ENCODE assay signal across 8 cellular contexts in the genomic region with DNA sequence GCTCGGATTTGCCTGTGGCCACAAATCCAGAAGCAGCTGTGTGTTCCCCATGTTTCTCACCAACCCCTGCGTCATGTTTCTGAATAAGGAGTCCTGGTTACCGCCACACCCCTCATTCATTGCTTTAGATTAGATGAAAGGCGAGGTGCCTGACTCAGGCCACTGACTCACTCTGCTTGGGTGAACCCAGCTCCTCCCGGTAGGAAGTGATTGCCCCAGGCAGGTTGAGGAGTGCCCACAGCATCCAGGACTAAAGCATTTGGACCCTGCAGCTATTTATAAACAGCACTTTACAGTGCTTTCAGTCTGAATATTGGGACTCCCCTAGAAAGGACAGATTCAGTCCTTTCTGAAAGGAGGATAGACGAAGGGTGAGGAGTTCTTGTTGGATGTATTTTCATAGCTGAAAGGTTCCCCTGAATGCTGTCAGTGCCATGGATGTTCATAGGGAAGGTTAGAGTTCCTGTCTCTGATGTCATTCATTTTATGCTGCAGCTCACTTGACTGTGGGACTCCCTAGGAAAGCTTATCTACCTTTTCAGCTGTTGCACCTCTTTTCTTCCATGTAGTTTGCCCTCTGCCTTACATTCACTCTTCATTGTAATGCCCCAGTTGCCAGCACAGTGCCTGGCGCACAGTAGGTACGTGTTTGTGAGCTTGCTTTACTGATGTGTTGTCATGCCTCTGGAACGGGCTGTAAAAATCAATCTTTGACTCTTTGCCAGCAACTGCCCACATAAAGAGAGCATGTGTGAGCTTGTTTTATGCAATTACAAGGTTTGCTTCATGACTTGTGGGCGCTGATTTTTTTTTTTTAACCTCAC. TPM values are rescaled to one million over a fixed set of nuclear protein-coding genes. Genes with fewer than 3 reads are reported as not detected.
DNase-seq lines count a peak whose midpoint lies in the region; ATAC-seq and TF ChIP-seq lines count a peak whose summit lies in the region.

No MANE protein-coding gene starts in this region.

- H3K9me3 Mint-ChIP-seq in brain (peaks cover 0 to 2% (median 0%) of the 10 kb centered on the region in 5 experiments), nephron progenitor cell (no peaks in the 10 kb centered on the region)

- peaks cover 18% of the 10 kb centered on the region for H3K4me1 ChIP-seq in HAP-1
- peaks cover 50% of the 10 kb centered on the region for H3K4me1 ChIP-seq in SJSA1 (replicated peaks)

- no peaks in the 10 kb centered on the region for H3K36me3 ChIP-seq in HAP-1 (replicated peaks)
- H3K36me3 ChIP-seq in SJSA1 = no peaks in the 10 kb centered on the region

- peaks cover 13% of the 10 kb centered on the region for H3K36me3 Mint-ChIP-seq in brain
- no peaks in the 10 kb centered on the region for H3K36me3 Mint-ChIP-seq in nephron progenitor cell (ENCODE audit: low read depth)

- peak overlapping the region; percentile 33 for H3K27ac ChIP-seq in SJSA1

- ATAC-seq in GM19395 (IDR thresholded peaks at IDR 0.05; ENCODE audit: unreplicated experiment) = no peak

- no peak for TF ChIP-seq CTCF in brain (conservative IDR thresholded peaks at IDR 0.05)
- TF ChIP-seq CTCF in nephron progenitor cell (IDR thresholded peaks at IDR 0.05) = no peak

- H3K9me3 ChIP-seq in HAP-1 (no peaks in the 10 kb centered on the region), SJSA1 (replicated peaks) (no peaks in the 10 kb centered on the region)

- peak overlapping the region in 4 of 5 experiments; percentile 35 to 82 (median 66) for H3K27ac Mint-ChIP-seq in brain
- H3K27ac Mint-ChIP-seq in nephron progenitor cell = no peak overlapping the region

- H3K4me3 ChIP-seq in HAP-1 = no peak overlapping the region
- no peak overlapping the region for H3K4me3 ChIP-seq in SJSA1

- DNase-seq in HAP-1 (ENCODE audit: low spot score in 2 of 2) (peak; percentile 47 to 63), SJSA1 (ENCODE audit: low read depth in 1 of 2, low spot score in 2 of 2) (peak; percentile 83 to 94), myocyte (ENCODE audit: low read depth) (peak; percentile 99), GM19238 (ENCODE audit: insufficient read length, low spot score) (no peak), NCI-H2196 (lab: John Stamatoyannopoulos, UW; ENCODE audit: unreplicated experiment) (no peak), nephron progenitor cell (no peak)

- no peaks in the 10 kb centered on the region for H3K27me3 ChIP-seq in HAP-1 (ENCODE audit: low read depth)
- H3K27me3 ChIP-seq in SJSA1 (replicated peaks) = no peaks in the 10 kb centered on the region

- H3K27me3 Mint-ChIP-seq in brain (no peaks in the 10 kb centered on the region), nephron progenitor cell (ENCODE audit: low read depth, poor library complexity) (no peaks in the 10 kb centered on the region)

- H3K4me3 Mint-ChIP-seq in brain (peak overlapping the region in 1 of 5 experiments; percentile 60), nephron progenitor cell (no peak overlapping the region)

- in situ Hi-C loops in HAP-1 (cut with MboI; ENCODE audit: low sequenced_read_pairs) = no loop called here

- peaks cover 60% of the 10 kb centered on the region for H3K4me1 Mint-ChIP-seq in brain
- H3K4me1 Mint-ChIP-seq in nephron progenitor cell = peaks cover 35% of the 10 kb centered on the region

RNA-seq across cellular contexts. Expression of a gene that starts 14.9 kb away (rescaled TPM):
- total RNA-seq in SJSA1 (2014; rRNA removed; shearing (Covaris generic)) = 26.7 and 32.9 TPM in 2 replicates
- 7.3 TPM for polyA plus RNA-seq in brain (ENCODE audit: insufficient read depth, low read depth, low replicate concordance)
- 650 and 854 TPM in 2 replicates for total RNA-seq in myocyte
- 261 TPM for polyA plus RNA-seq in myocyte (2012)

Comparison
In these comparisons a context has a peak if more than half of its experiments do, and no peak if none do; other contexts are left out.
1. DNase-seq: peak in HAP-1 (2 of 2), SJSA1 (2 of 2) and myocyte (single experiment); none in GM19238 (single experiment), NCI-H2196 (single experiment) and nephron progenitor cell (single experiment).
2. RNA of a gene that starts 14.9 kb away (total RNA-seq): 650 to 854 TPM in myocyte; 26.7 to 32.9 TPM in SJSA1; every median in the first group is over 10 times any median in the second.